In genomic region chr11:67607507-67607906, GRCh38 we compare ENCODE assay signal across 2 cellular contexts.
TF ChIP-seq lines count a peak whose summit lies in the region.

No MANE protein-coding gene starts in this region.

TF ChIP-seq in SK-N-SH, 30 proteins besides CTCF, POLR2A, EP300 and RAD21 (continued from another document):
- TF ChIP-seq TAF1 (IDR thresholded peaks at IDR 0.05; ENCODE audit: borderline replicate concordance, low read depth, low read length), result no peak
- TF ChIP-seq JUND (IDR thresholded peaks at IDR 0.05), result no peak
- no peak for TF ChIP-seq NRF1 (IDR thresholded peaks at IDR 0.05; ENCODE audit: low read depth, low read length)
- TF ChIP-seq, protein P1, sequence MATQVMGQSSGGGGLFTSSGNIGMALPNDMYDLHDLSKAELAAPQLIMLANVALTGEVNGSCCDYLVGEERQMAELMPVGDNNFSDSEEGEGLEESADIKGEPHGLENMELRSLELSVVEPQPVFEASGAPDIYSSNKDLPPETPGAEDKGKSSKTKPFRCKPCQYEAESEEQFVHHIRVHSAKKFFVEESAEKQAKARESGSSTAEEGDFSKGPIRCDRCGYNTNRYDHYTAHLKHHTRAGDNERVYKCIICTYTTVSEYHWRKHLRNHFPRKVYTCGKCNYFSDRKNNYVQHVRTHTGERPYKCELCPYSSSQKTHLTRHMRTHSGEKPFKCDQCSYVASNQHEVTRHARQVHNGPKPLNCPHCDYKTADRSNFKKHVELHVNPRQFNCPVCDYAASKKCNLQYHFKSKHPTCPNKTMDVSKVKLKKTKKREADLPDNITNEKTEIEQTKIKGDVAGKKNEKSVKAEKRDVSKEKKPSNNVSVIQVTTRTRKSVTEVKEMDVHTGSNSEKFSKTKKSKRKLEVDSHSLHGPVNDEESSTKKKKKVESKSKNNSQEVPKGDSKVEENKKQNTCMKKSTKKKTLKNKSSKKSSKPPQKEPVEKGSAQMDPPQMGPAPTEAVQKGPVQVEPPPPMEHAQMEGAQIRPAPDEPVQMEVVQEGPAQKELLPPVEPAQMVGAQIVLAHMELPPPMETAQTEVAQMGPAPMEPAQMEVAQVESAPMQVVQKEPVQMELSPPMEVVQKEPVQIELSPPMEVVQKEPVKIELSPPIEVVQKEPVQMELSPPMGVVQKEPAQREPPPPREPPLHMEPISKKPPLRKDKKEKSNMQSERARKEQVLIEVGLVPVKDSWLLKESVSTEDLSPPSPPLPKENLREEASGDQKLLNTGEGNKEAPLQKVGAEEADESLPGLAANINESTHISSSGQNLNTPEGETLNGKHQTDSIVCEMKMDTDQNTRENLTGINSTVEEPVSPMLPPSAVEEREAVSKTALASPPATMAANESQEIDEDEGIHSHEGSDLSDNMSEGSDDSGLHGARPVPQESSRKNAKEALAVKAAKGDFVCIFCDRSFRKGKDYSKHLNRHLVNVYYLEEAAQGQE (IDR thresholded peaks at IDR 0.05; ENCODE audit: low read depth, low read length), result no peak
- TF ChIP-seq, protein P2, sequence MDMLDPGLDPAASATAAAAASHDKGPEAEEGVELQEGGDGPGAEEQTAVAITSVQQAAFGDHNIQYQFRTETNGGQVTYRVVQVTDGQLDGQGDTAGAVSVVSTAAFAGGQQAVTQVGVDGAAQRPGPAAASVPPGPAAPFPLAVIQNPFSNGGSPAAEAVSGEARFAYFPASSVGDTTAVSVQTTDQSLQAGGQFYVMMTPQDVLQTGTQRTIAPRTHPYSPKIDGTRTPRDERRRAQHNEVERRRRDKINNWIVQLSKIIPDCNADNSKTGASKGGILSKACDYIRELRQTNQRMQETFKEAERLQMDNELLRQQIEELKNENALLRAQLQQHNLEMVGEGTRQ (IDR thresholded peaks at IDR 0.05; ENCODE audit: borderline replicate concordance, low read depth, low read length), result no peak
- no peak for TF ChIP-seq GATA2 (CRISPR knock-in tag; IDR thresholded peaks at IDR 0.05)
- TF ChIP-seq FOXJ3 (CRISPR knock-in tag; IDR thresholded peaks at IDR 0.05), result no peak

TF ChIP-seq in SK-N-SH treated with all-trans-retinoic acid at 6 μM for 48 hours, 23 proteins besides CTCF, POLR2A, EP300 and RAD21 (continued from another document):
- TF ChIP-seq, protein P3, sequence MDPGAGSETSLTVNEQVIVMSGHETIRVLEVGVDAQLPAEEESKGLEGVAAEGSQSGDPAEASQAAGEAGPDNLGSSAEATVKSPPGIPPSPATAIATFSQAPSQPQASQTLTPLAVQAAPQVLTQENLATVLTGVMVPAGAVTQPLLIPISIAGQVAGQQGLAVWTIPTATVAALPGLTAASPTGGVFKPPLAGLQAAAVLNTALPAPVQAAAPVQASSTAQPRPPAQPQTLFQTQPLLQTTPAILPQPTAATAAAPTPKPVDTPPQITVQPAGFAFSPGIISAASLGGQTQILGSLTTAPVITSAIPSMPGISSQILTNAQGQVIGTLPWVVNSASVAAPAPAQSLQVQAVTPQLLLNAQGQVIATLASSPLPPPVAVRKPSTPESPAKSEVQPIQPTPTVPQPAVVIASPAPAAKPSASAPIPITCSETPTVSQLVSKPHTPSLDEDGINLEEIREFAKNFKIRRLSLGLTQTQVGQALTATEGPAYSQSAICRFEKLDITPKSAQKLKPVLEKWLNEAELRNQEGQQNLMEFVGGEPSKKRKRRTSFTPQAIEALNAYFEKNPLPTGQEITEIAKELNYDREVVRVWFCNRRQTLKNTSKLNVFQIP (CRISPR knock-in tag; IDR thresholded peaks at IDR 0.05; ENCODE audit: borderline replicate concordance, low read depth), result no peak
- TF ChIP-seq ZFP3 (CRISPR knock-in tag; IDR thresholded peaks at IDR 0.05) (no peak), ISL1 (CRISPR knock-in tag; IDR thresholded peaks at IDR 0.05) (no peak), TSHZ2 (CRISPR knock-in tag; IDR thresholded peaks at IDR 0.05) (no peak)
TF ChIP-seq in SK-N-SH treated with all-trans-retinoic acid at 6 μM for 48 hours: peak in this region for 0.
